9 cellular contexts compared by ENCODE assay signal in genomic region chr2:96866586-96866985, GRCh38. TPM values are rescaled to one million over a fixed set of nuclear protein-coding genes. Genes with fewer than 3 reads are reported as not detected.
DNase-seq lines count a peak whose midpoint lies in the region; FAIRE-seq and TF ChIP-seq lines count a peak whose summit lies in the region.
"Had no signal": no experiment of that assay in that cellular context is flagged by ENCODE, and none has a peak within 500 bp of the region (broad histone marks: within the 10 kb centered on the region; RNA-seq: fewer than 3 reads in every experiment).

No MANE protein-coding gene starts in this region.

- H3K4me1 Mint-ChIP-seq in CD4-positive, alpha-beta memory T cell, result peaks cover 25 to 53% (median 33%) of the 10 kb centered on the region in 4 donors
- H3K4me1 Mint-ChIP-seq in osteocyte (ENCODE audit: unreplicated experiment), result peaks cover 22% of the 10 kb centered on the region

- peak overlapping the region in 5 of 7 donors; percentile 22 to 93 (median 91) for H3K27ac Mint-ChIP-seq in CD4-positive, alpha-beta memory T cell
- no peak overlapping the region for H3K27ac Mint-ChIP-seq in osteocyte (ENCODE audit: unreplicated experiment)

- H3K9ac ChIP-seq in endocrine pancreas (ENCODE audit: control insufficient read depth, insufficient read depth, low read length), result peak overlapping the region; percentile 50

- no peak overlapping the region for H3K4me3 ChIP-seq in CD4-positive, alpha-beta memory T cell (ENCODE audit: low read length in 2 of 2)
- H3K4me3 ChIP-seq in Peyer's patch, result peak overlapping the region in 3 of 4 donors; percentile 3 to 91 (median 63)
- H3K4me3 ChIP-seq in endocrine pancreas (ENCODE audit: control insufficient read depth, insufficient read depth, low read length), result no peak overlapping the region
- no peak overlapping the region for H3K4me3 ChIP-seq in small intestine (ENCODE audit: low read depth in 1 of 2, low read length in 2 of 2)

- H3K36me3 ChIP-seq in CD4-positive, alpha-beta memory T cell (ENCODE audit: insufficient read depth, low read length), result peaks cover 50% of the 10 kb centered on the region
- peaks cover 0 to 38% (median 0%) of the 10 kb centered on the region in 3 donors for H3K36me3 ChIP-seq in Peyer's patch
- peaks cover 4% of the 10 kb centered on the region for H3K36me3 ChIP-seq in endocrine pancreas (ENCODE audit: control insufficient read depth, insufficient read depth, low read length)
- H3K36me3 ChIP-seq in small intestine (ENCODE audit: control insufficient read depth in 2 of 2, insufficient read depth in 2 of 2, low read length in 2 of 2), result peaks cover 0 to 2% of the 10 kb centered on the region in 2 donors

- no peaks in the 10 kb centered on the region for H3K9me3 Mint-ChIP-seq in CD4-positive, alpha-beta memory T cell
- H3K9me3 Mint-ChIP-seq in osteocyte (ENCODE audit: unreplicated experiment), result no peaks in the 10 kb centered on the region

- FAIRE-seq in small intestine (lab: Jason Lieb, UNC), result no peak

- TF ChIP-seq POLR2A in Peyer's patch (IDR thresholded peaks at IDR 0.05), result no peak

- WGBS in small intestine, 3 donors, result 62 to 87% (median 66%) methylated on average over 4 to 8 of the region's 8 CpGs

- peaks cover 17 to 55% of the 10 kb centered on the region in 2 donors for H3K36me3 Mint-ChIP-seq in CD4-positive, alpha-beta memory T cell
- peaks cover 16% of the 10 kb centered on the region for H3K36me3 Mint-ChIP-seq in osteocyte (ENCODE audit: unreplicated experiment)

- H3K27me3 ChIP-seq in CD4-positive, alpha-beta memory T cell (ENCODE audit: insufficient read depth, low read length), result no peaks in the 10 kb centered on the region
- H3K27me3 ChIP-seq in Peyer's patch, result no peaks in the 10 kb centered on the region
- H3K27me3 ChIP-seq in endocrine pancreas (ENCODE audit: control insufficient read depth, insufficient read depth, low read length), result no peaks in the 10 kb centered on the region
- no peaks in the 10 kb centered on the region for H3K27me3 ChIP-seq in small intestine (ENCODE audit: control insufficient read depth in 2 of 2, insufficient read depth in 2 of 2, low read length in 2 of 2)

- no peaks in the 10 kb centered on the region for H3K27me3 Mint-ChIP-seq in CD4-positive, alpha-beta memory T cell
- no peaks in the 10 kb centered on the region for H3K27me3 Mint-ChIP-seq in osteocyte (ENCODE audit: unreplicated experiment)

- intact Hi-C loops in CD4-positive, alpha-beta memory T cell (cut with micrococcal nuclease), result no loop called here

- no peaks in the 10 kb centered on the region for H3K9me3 ChIP-seq in CD4-positive, alpha-beta memory T cell (ENCODE audit: control insufficient read depth in 1 of 2, low read length in 2 of 2)
- H3K9me3 ChIP-seq in Peyer's patch (no peaks in the 10 kb centered on the region), endocrine pancreas (ENCODE audit: control insufficient read depth, low read length) (no peaks in the 10 kb centered on the region), small intestine (ENCODE audit: control insufficient read depth, low read depth) (no peaks in the 10 kb centered on the region)

- no peak for DNase-seq in CD4-positive, alpha-beta memory T cell
- DNase-seq in Peyer's patch, result peak in 1 of 3 donors; percentile 47
- no peak for DNase-seq in osteocyte (ENCODE audit: extremely low spot score, unreplicated experiment)
- DNase-seq in DMS153 treated with DMSO at 0.1 percent for 48 hours (lab: John Stamatoyannopoulos, UW; ENCODE audit: unreplicated experiment), result no peak
- no peak for DNase-seq in NCI-H1092 (lab: John Stamatoyannopoulos, UW)
- no peak for DNase-seq in small intestine
- no peak for DNase-seq in NCI-H2227 treated with DMSO at 0.1 percent for 48 hours (lab: John Stamatoyannopoulos, UW)
- DNase-seq: NCI-H748 treated with DMSO at 0.1 percent for 48 hours had no signal

- no peak overlapping the region for H3K27ac ChIP-seq in CD4-positive, alpha-beta memory T cell (ENCODE audit: low read depth, low read length)
- H3K27ac ChIP-seq in Peyer's patch (peak overlapping the region; percentile 5 to 99 (median 52)), small intestine (ENCODE audit: low read depth in 1 of 2, low read length in 1 of 2) (no peak overlapping the region)

- peaks cover 33% of the 10 kb centered on the region for H3K4me1 ChIP-seq in CD4-positive, alpha-beta memory T cell (ENCODE audit: insufficient read depth, low read length)
- H3K4me1 ChIP-seq in Peyer's patch (peaks cover 0 to 38% (median 17%) of the 10 kb centered on the region in 4 donors), endocrine pancreas (ENCODE audit: control insufficient read depth, insufficient read depth, low read length) (no peaks in the 10 kb centered on the region), small intestine (ENCODE audit: control insufficient read depth in 2 of 2, insufficient read depth in 1 of 2, low read depth in 1 of 2, low read length in 1 of 2) (peaks cover 0 to 6% of the 10 kb centered on the region in 2 donors)

- peak overlapping the region in 7 of 8 donors; percentile 4 to 91 (median 87) for H3K4me3 Mint-ChIP-seq in CD4-positive, alpha-beta memory T cell
- peak overlapping the region; percentile 45 for H3K4me3 Mint-ChIP-seq in osteocyte (ENCODE audit: unreplicated experiment)

- TF ChIP-seq CTCF in Peyer's patch (IDR thresholded peaks at IDR 0.05), result no peak
- TF ChIP-seq CTCF in osteocyte (IDR thresholded peaks at IDR 0.05), result no peak

- POLR2A ChIA-PET in CD4-positive, alpha-beta memory T cell (lab: Charles Lee; ENCODE audit: partially characterized antibody), result interaction anchor here (0.6 to 9.8 kb wide), 9 partner anchors 8 to 96 kb away, joined by 4 to 161 read pairs (median 28); partner anchors contain the start of genes ANKRD39 and CNNM3

- CTCF ChIA-PET in CD4-positive, alpha-beta memory T cell (lab: Charles Lee; ENCODE audit: partially characterized antibody), result interaction anchor here (1.4 to 16.0 kb wide), 3 partner anchors 7 to 81 kb away, joined by 3 to 624 read pairs (median 71); partner anchors contain the start of gene ANKRD39

RNA-seq across cellular contexts. Expression of gene SEMA4C, which starts 3.3 kb away (rescaled TPM):
- total RNA-seq in CD4-positive, alpha-beta memory T cell, result 10 to 100 TPM; 72.6 to 77.0 TPM
- polyA plus RNA-seq in CD4-positive, alpha-beta memory T cell, result 1 to 10 TPM; 2.3 to 8.1 TPM
- total RNA-seq in Peyer's patch (10 to 100 TPM in 3 of 4 donors, 1 to 10 TPM in 1; 4.2 to 19.0 (median 13.9) TPM), osteocyte (33.8 and 39.1 TPM in 2 replicates)
- 10 to 100 TPM in 1 of 3 donors, 1 to 10 TPM in 1, under 1 TPM in 1; 0.45 to 21.0 (median 1.4) TPM for polyA plus RNA-seq in small intestine

RNA-seq across cellular contexts. Expression of gene ANKRD39, which starts 8.8 kb away (rescaled TPM):
- 10 to 100 TPM; 24.4 to 24.5 TPM for total RNA-seq in CD4-positive, alpha-beta memory T cell
- polyA plus RNA-seq in CD4-positive, alpha-beta memory T cell, result 10 to 100 TPM; 18.7 to 42.5 TPM
- 10 to 100 TPM in 3 of 4 donors, 1 to 10 TPM in 1; 5.8 to 17.3 (median 15.4) TPM for total RNA-seq in Peyer's patch
- 10.5 and 12.4 TPM in 2 replicates for total RNA-seq in osteocyte
- 10 to 100 TPM; 15.9 to 23.0 (median 17.0) TPM for polyA plus RNA-seq in small intestine

RNA-seq across cellular contexts. Expression of gene ANKRD23, which starts 22.8 kb away (rescaled TPM):
- total RNA-seq in CD4-positive, alpha-beta memory T cell, result 10 to 100 TPM; 19.4 to 19.7 TPM
- polyA plus RNA-seq in CD4-positive, alpha-beta memory T cell, result 1 to 10 TPM in 1 of 2 donors, not detected in 1; 1.5 TPM
- total RNA-seq in Peyer's patch (10 to 100 TPM in 2 of 4 donors, 1 to 10 TPM in 2; 7.4 to 14.0 (median 8.9) TPM), osteocyte (4.4 and 5.7 TPM in 2 replicates)
- 1 to 10 TPM; 2.2 to 3.8 (median 2.7) TPM for polyA plus RNA-seq in small intestine

RNA-seq across cellular contexts. Expression of gene CNNM3, which starts 50.5 kb away (rescaled TPM):
- 10 to 100 TPM; 55.1 to 57.4 TPM for total RNA-seq in CD4-positive, alpha-beta memory T cell
- polyA plus RNA-seq in CD4-positive, alpha-beta memory T cell, result 10 to 100 TPM in 1 of 2 donors, 1 to 10 TPM in 1; 3.7 to 13.2 TPM
- total RNA-seq in Peyer's patch, result 100 to 1,000 TPM in 1 of 4 donors, 10 to 100 TPM in 3; 29.8 to 108 (median 44.8) TPM
- total RNA-seq in osteocyte, result 20.9 and 22.4 TPM in 2 replicates
- 10 to 100 TPM in 1 of 3 donors, 1 to 10 TPM in 2; 5.7 to 15.8 (median 6.7) TPM for polyA plus RNA-seq in small intestine

Comparison
In these comparisons a context has a peak if more than half of its experiments do, and no peak if none do; other contexts are left out.
1. H3K27ac ChIP-seq: peak in Peyer's patch (4 of 4); none in CD4-positive, alpha-beta memory T cell (single experiment) and small intestine (0 of 2).
2. H3K4me3 ChIP-seq: peak in Peyer's patch (3 of 4); none in CD4-positive, alpha-beta memory T cell (0 of 2), endocrine pancreas (single experiment) and small intestine (0 of 2).